Comparison of ENCODE assay signal across 1 cellular context in the genomic region with DNA sequence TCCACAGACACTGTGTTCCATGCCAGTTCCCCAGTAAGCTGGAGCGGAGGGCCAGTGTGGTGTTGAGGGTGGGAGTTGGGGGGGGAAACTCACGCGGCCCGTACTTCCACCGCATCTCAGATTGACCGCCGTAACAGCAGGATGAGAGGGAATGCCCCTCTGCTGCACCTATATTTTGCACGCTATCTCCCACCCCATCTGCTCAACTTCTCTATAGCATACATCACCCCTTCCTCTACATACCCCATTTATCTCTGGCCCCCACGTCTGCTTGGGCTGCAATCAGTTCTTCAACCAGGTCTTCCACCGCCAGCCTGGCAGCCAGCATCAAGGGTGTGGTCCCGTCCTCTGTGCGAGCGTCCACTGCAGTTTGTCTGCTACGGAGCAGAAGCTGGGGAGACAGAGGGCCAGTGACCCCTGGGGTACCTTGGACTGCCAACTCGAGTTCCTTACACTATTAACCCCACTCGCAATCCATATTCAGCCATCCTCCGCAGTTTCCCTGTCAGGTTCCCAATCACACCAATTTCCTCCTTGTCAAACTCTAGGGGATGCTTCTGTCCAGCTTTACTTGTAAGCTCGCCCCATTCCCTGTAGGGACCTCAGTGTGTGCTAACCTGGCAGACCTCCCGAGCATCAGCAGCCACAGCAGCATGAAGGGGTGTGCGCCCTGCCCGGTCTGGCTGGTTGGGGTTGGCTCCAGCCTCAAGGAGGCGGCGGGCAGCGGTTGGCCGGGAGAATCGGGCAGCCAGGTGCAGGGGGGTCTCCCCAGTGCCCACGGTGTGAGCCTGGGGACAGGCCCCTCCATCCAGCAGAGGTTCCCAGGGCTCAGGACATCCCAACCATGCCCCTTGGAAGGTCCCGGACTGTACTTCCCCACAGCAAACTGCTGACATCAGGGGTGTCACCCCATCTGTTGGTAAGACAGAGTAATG.
A peak's percentile ranks its signal among the peaks of the same experiment; 100 is the strongest.
TF ChIP-seq lines count a peak whose summit lies in the region.

No MANE protein-coding gene starts in this region.

TF ChIP-seq in K562, 482 proteins besides CTCF, POLR2A, EP300 and RAD21 (continues in another document):
- TF ChIP-seq POLR2AphosphoS5 (IDR thresholded peaks at IDR 0.05; ENCODE audit: control insufficient read depth, insufficient read depth, low read depth, low read length) (peak; percentile 50; the same call in 1 of the 2 replicates), STAG1 (CRISPR knock-in tag; IDR thresholded peaks at IDR 0.05; ENCODE audit: borderline replicate concordance) (no peak), CREM (IDR thresholded peaks at IDR 0.05; ENCODE audit: low read depth) (peak; percentile 36), MAFG (tag; conservative IDR thresholded peaks at IDR 0.05) (no peak), IRF1 (CRISPR knock-in tag; IDR thresholded peaks at IDR 0.05; ENCODE audit: borderline replicate concordance) (no peak), STAT5A (IDR thresholded peaks at IDR 0.05; ENCODE audit: borderline replicate concordance, low read length) (no peak), ZC3H8 (IDR thresholded peaks at IDR 0.05) (no peak), ARID1B (IDR thresholded peaks at IDR 0.05) (peak; percentile 46; the same call in 1 of the 2 replicates), TCF3 (CRISPR knock-in tag; IDR thresholded peaks at IDR 0.05) (peak; percentile 48), TGIF2 (CRISPR knock-in tag; IDR thresholded peaks at IDR 0.05) (no peak), E2F6 (IDR thresholded peaks at IDR 0.05; ENCODE audit: borderline replicate concordance in 1 of 2, extremely low read depth in 1 of 2, insufficient read depth in 1 of 2, insufficient read length in 1 of 2, low read depth in 1 of 2, low read length in 1 of 2, poor library complexity in 1 of 2, severe bottlenecking in 1 of 2) (peak in 1 of 2 experiments; percentile 3), FOXP1 (CRISPR knock-in tag; IDR thresholded peaks at IDR 0.05) (peak; percentile 70), ZNF695 (CRISPR knock-in tag; IDR thresholded peaks at IDR 0.05) (no peak), VEZF1 (CRISPR knock-in tag; IDR thresholded peaks at IDR 0.05) (peak; percentile 16; the same call in 1 of the 2 replicates), SREBF2 (CRISPR knock-in tag; IDR thresholded peaks at IDR 0.05) (0 out of 2 replicates have a peak, but pooled peaks have one; percentile 19), SPI1 (IDR thresholded peaks at IDR 0.05; ENCODE audit: borderline replicate concordance, low read depth, low read length) (peak; percentile 46; the same call in 1 of the 2 replicates), NBN (IDR thresholded peaks at IDR 0.05; ENCODE audit: low read depth) (0 out of 2 replicates have a peak, but pooled peaks have one; percentile 2), RERE (CRISPR knock-in tag; IDR thresholded peaks at IDR 0.05; ENCODE audit: borderline replicate concordance) (0 out of 2 replicates have a peak, but pooled peaks have one; percentile 76), HNRNPL (IDR thresholded peaks at IDR 0.05; ENCODE audit: low read depth, low read length) (no peak), DNMT1 (IDR thresholded peaks at IDR 0.05) (no peak), CBFA2T3 (IDR thresholded peaks at IDR 0.05) (peak; percentile 86), KDM4B (IDR thresholded peaks at IDR 0.05; ENCODE audit: borderline replicate concordance in 2 of 2, low read depth in 1 of 2) (0 out of 4 replicates have a peak, but pooled peaks of 1 of the 2 experiments have one; percentile 10), TEAD4 (IDR thresholded peaks at IDR 0.05; ENCODE audit: low read length) (peak; percentile 28; the same call in 1 of the 2 replicates), TEAD4 (CRISPR knock-in tag; IDR thresholded peaks at IDR 0.05; ENCODE audit: borderline replicate concordance) (0 out of 2 replicates have a peak, but pooled peaks have one; percentile 22), THAP12 (CRISPR knock-in tag; IDR thresholded peaks at IDR 0.05) (peak; percentile 11; the same call in 1 of the 2 replicates), KDM1A (IDR thresholded peaks at IDR 0.05) (peak; percentile 2 to 55; a peak in 2 of 4 replicates), ZNF76 (CRISPR knock-in tag; IDR thresholded peaks at IDR 0.05; ENCODE audit: borderline replicate concordance) (no peak), ZNF316 (IDR thresholded peaks at IDR 0.05) (peak; percentile 46; the same call in 1 of the 2 replicates), ZBTB7A (IDR thresholded peaks at IDR 0.05; ENCODE audit: borderline replicate concordance, control insufficient read depth, low read depth, low read length) (0 out of 2 replicates have a peak, but pooled peaks have one; percentile 4), GTF2B (IDR thresholded peaks at IDR 0.05; ENCODE audit: extremely low read depth, insufficient read length) (no peak), ZNF184 (CRISPR knock-in tag; IDR thresholded peaks at IDR 0.05) (no peak), ZNF740 (CRISPR knock-in tag; IDR thresholded peaks at IDR 0.05) (peak; percentile 98), ZNF740 (tag; IDR thresholded peaks at IDR 0.05) (0 out of 4 replicates have a peak, but pooled peaks of 1 of the 2 experiments have one; percentile 64), ZNF232 (CRISPR knock-in tag; IDR thresholded peaks at IDR 0.05) (peak; percentile 12; the same call in 1 of the 2 replicates), MAFK (IDR thresholded peaks at IDR 0.05; ENCODE audit: low read length) (0 out of 2 replicates have a peak, but pooled peaks have one; percentile 13), ATF1 (CRISPR knock-in tag; IDR thresholded peaks at IDR 0.05) (no peak), ATF1 (tag; IDR thresholded peaks at IDR 0.05) (no peak), ZNF143 (CRISPR knock-in tag; IDR thresholded peaks at IDR 0.05) (peak; percentile 45; the same call in 1 of the 2 replicates), HLTF (IDR thresholded peaks at IDR 0.05) (peak; percentile 48; the same call in 1 of the 2 replicates), CBFA2T2 (conservative IDR thresholded peaks at IDR 0.05) (peak; percentile 74), ZC3H4 (CRISPR knock-in tag; IDR thresholded peaks at IDR 0.05; ENCODE audit: borderline replicate concordance) (0 out of 2 replicates have a peak, but pooled peaks have one; percentile 32), TAL1 (IDR thresholded peaks at IDR 0.05) (peak; percentile 63; the same call in 1 of the 2 replicates), USF1 (CRISPR knock-in tag; IDR thresholded peaks at IDR 0.05) (peak; percentile 34; the same call in 1 of the 2 replicates), MYNN (IDR thresholded peaks at IDR 0.05) (0 out of 2 replicates have a peak, but pooled peaks have one; percentile 7), MYNN (CRISPR knock-in tag; IDR thresholded peaks at IDR 0.05) (no peak), PURB (CRISPR knock-in tag; IDR thresholded peaks at IDR 0.05; ENCODE audit: low read depth) (0 out of 2 replicates have a peak, but pooled peaks have one; percentile 61), NCOR1 (IDR thresholded peaks at IDR 0.05) (peak; percentile 56; the same call in 1 of the 2 replicates), BMI1 (IDR thresholded peaks at IDR 0.05; ENCODE audit: low read length) (no peak)
- TF ChIP-seq, protein P1, sequence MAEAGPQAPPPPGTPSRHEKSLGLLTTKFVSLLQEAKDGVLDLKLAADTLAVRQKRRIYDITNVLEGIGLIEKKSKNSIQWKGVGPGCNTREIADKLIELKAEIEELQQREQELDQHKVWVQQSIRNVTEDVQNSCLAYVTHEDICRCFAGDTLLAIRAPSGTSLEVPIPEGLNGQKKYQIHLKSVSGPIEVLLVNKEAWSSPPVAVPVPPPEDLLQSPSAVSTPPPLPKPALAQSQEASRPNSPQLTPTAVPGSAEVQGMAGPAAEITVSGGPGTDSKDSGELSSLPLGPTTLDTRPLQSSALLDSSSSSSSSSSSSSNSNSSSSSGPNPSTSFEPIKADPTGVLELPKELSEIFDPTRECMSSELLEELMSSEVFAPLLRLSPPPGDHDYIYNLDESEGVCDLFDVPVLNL (CRISPR knock-in tag; IDR thresholded peaks at IDR 0.05; ENCODE audit: low read depth): no peak
